19 cellular contexts compared by ENCODE assay signal in the genomic region with DNA sequence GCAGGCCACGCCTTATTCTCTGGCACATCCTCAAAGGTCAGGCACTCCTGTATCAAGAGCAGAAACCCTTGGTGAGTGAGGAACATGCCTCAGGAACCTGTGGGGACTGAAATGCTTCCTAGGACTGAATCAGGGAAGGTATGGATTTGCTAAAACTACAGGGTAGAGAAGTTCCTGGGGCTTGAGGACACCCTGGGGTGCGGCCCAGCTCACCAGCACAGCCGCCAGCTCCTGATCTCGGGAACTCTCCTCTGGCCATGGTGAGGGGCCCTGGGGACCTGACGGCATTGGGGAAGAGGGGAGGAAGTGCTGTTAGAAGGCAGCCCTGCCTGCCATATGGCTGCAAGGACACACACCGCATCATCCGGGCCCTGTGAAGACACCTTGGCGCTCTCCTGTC. TPM values are rescaled to one million over a fixed set of nuclear protein-coding genes. Genes with fewer than 3 reads are reported as not detected.
"Had no signal": no experiment of that assay in that cellular context is flagged by ENCODE, and none has a peak within 500 bp of the region (broad histone marks: within the 10 kb centered on the region; RNA-seq: fewer than 3 reads in every experiment).

No MANE protein-coding gene starts in this region.

- H3K27me3 Mint-ChIP-seq: naive thymus-derived CD8-positive, alpha-beta T cell had no signal

- H3K27ac ChIP-seq: adrenal gland, colonic mucosa, esophagus muscularis mucosa, hepatocyte, left lung, suprapubic skin had no signal

- H3K36me3 Mint-ChIP-seq: naive thymus-derived CD8-positive, alpha-beta T cell had no signal

- H3K4me1 ChIP-seq: colonic mucosa had no signal

- H2AFZ ChIP-seq: hepatocyte had no signal

- H3K36me3 ChIP-seq: adrenal gland, colonic mucosa, esophagus muscularis mucosa, left lung, suprapubic skin had no signal

- H3K4me2 ChIP-seq: hepatocyte had no signal

- DNase-seq: activated CD4-positive, alpha-beta T cell treated with anti-CD3 and anti-CD28 coated beads, Interleukin-2, amount 50 U/mL, for 48 hours; activated CD8-positive, alpha-beta memory T cell treated with anti-CD3 and anti-CD28 coated beads, Interleukin-2, amount 50 U/mL, for 4 hours; activated naive CD4-positive, alpha-beta T cell; adrenal gland; caudate nucleus; colonic mucosa; left lung; naive thymus-derived CD8-positive, alpha-beta T cell; retina; stimulated activated CD4-positive, alpha-beta T cell treated with anti-CD3 and anti-CD28 coated beads, Interleukin-4, amount 100 ng/mL, for 24 hours; stimulated activated naive CD8-positive, alpha-beta T cell treated with anti-CD3 and anti-CD28 coated beads, Interleukin-15, Interleukin-2, amounts not matched to agents 100 U/mL and 50 U/mL, for 24 hours; trophoblast cell had no signal

- ATAC-seq: left lung; mucosa of descending colon; naive thymus-derived CD8-positive, alpha-beta T cell; stimulated activated naive CD8-positive, alpha-beta T cell treated with anti-CD3 and anti-CD28 coated beads, Interleukin-15, Interleukin-2, amounts not matched to agents 100 U/mL and 50 U/mL, for 24 hours had no signal

- H3K9me3 ChIP-seq: adrenal gland, colonic mucosa, esophagus muscularis mucosa, left lung, mucosa of descending colon, suprapubic skin had no signal

- H3K9me3 Mint-ChIP-seq: naive thymus-derived CD8-positive, alpha-beta T cell had no signal

- H3K27me3 ChIP-seq: adrenal gland, colonic mucosa, hepatocyte, left lung had no signal

- H3K79me2 ChIP-seq: hepatocyte had no signal

- FAIRE-seq: keratinocyte had no signal

- H3K4me3 ChIP-seq: adrenal gland, colonic mucosa, esophagus muscularis mucosa, hepatocyte, left lung, mucosa of descending colon, suprapubic skin had no signal

RNA-seq across cellular contexts. Expression of gene ZSCAN10, which starts 7.5 kb away (rescaled TPM):
- total RNA-seq: esophagus muscularis mucosa, glomerular endothelial cell, hepatocyte, left lung, mucosa of descending colon, skeletal muscle tissue, suprapubic skin had no signal
- polyA plus RNA-seq: hepatocyte; keratinocyte; naive thymus-derived CD8-positive, alpha-beta T cell had no signal

RNA-seq across cellular contexts. Expression of gene ZNF205, which starts 20.8 kb away (rescaled TPM):
- total RNA-seq: naive thymus-derived CD8-positive, alpha-beta T cell had no signal
- polyA plus RNA-seq: naive thymus-derived CD8-positive, alpha-beta T cell had no signal

RNA-seq across cellular contexts. Expression of gene MMP25, which starts 45.2 kb away (rescaled TPM):
- total RNA-seq: hepatocyte had no signal
